8 cellular contexts compared by ENCODE assay signal in genomic region chr9:69671904-69672827, GRCh38. TPM values are rescaled to one million over a fixed set of nuclear protein-coding genes. Genes with fewer than 3 reads are reported as not detected.
DNase-seq lines count a peak whose midpoint lies in the region; ATAC-seq and TF ChIP-seq lines count a peak whose summit lies in the region.

Gene APBA1, minus strand, starts transcription at chr9:69672371.

- H3K4me3 ChIP-seq in Caco-2 (ENCODE audit: low read depth, low read length) (peak within 1 kb of the TSS; percentile 41), astrocyte of the spinal cord (ENCODE audit: low read depth, low read length) (peak within 1 kb of the TSS; percentile 62)

- intact Hi-C loops in Caco-2 (cut with micrococcal nuclease; ENCODE audit: unreplicated experiment), result loop anchor here (2.0 kb wide), 1 partner anchor 207 kb away; no protein-coding TSS in a partner anchor
- intact Hi-C loops in T-helper 1 cell treated with Interleukin-12 subunit alpha and Interleukin-12 subunit beta and Interleukin-4 antibody, amounts not matched to agents 30 ng/mL and 1 ng/mL, for 36 hours (cut with micrococcal nuclease), result loop anchor here (1.0 to 10.0 kb wide), 3 partner anchors 88 to 247 kb away; partner anchors contain the start of gene PTAR1

- peaks cover 5% of the 10 kb centered on the region for H3K36me3 Mint-ChIP-seq in Caco-2 (ENCODE audit: insufficient read depth, unreplicated experiment)

- H3K27ac Mint-ChIP-seq in Caco-2 (ENCODE audit: unreplicated experiment), result no peak within 1 kb of the TSS

- H3K4me3 Mint-ChIP-seq in Caco-2 (ENCODE audit: unreplicated experiment), result peak within 1 kb of the TSS; percentile 57

- BruUV-seq in Caco-2 (replicated peaks; lab: Mats Ljungman, UMichigan), result no TSS peak

- no peaks in the 10 kb centered on the region for H3K27me3 ChIP-seq in Caco-2 (replicated peaks; ENCODE audit: control insufficient read depth, insufficient read depth, low read length)

- TF ChIP-seq CTCF in Caco-2 (IDR thresholded peaks at IDR 0.05; ENCODE audit: insufficient read depth in 1 of 2, low read depth in 1 of 2, low read length in 1 of 2, severe bottlenecking in 1 of 2, unreplicated experiment in 1 of 2), result no peak
- no peak for TF ChIP-seq CTCF in astrocyte of the spinal cord (IDR thresholded peaks at IDR 0.05; ENCODE audit: low read depth, low read length)

- no peaks in the 10 kb centered on the region for H3K9me3 ChIP-seq in Caco-2

- H3K4me1 ChIP-seq in Caco-2, result no peaks in the 10 kb centered on the region

- no peaks in the 10 kb centered on the region for H3K36me3 ChIP-seq in Caco-2 (ENCODE audit: control insufficient read depth, insufficient read depth, low read length)

- H3K9me3 Mint-ChIP-seq in Caco-2 (ENCODE audit: unreplicated experiment), result no peaks in the 10 kb centered on the region

- ATAC-seq in GM21515 (IDR thresholded peaks at IDR 0.05; ENCODE audit: unreplicated experiment), result peak; percentile 26
- no peak for ATAC-seq in HG03457 (IDR thresholded peaks at IDR 0.05; ENCODE audit: unreplicated experiment)

- CTCF ChIA-PET in Caco-2 (lab: Charles Lee), result no interaction called here

- H3K27me3 Mint-ChIP-seq in Caco-2 (ENCODE audit: insufficient read depth, unreplicated experiment), result peaks cover 3% of the 10 kb centered on the region

- POLR2A ChIA-PET in Caco-2 (lab: Charles Lee), result interaction anchor here (0.6 kb wide), 1 partner anchor 159 kb away, joined by 3 read pairs; no protein-coding TSS in a partner anchor

- no peaks in the 10 kb centered on the region for H3K4me1 Mint-ChIP-seq in Caco-2 (ENCODE audit: low read depth, unreplicated experiment)

- DNase-seq in Caco-2 (peak in 1 of 2 experiments; percentile 1), HuH-7.5 (ENCODE audit: low spot score) (peak; percentile 40), astrocyte of the spinal cord (ENCODE audit: low read depth, low spot score) (peak; percentile 40), hypothalamus (lab: John Stamatoyannopoulos, UW) (peak in 49 of 51 donors; percentile 43 to 91 (median 78)), retina (peak; percentile 91)

- in situ Hi-C loops in astrocyte of the spinal cord (cut with HindIII; ENCODE audit: low sequenced_read_pairs), result no loop called here

RNA-seq across cellular contexts. Expression of gene APBA1, which starts in this region (rescaled TPM):
- total RNA-seq in Caco-2 (2022), result 0.32 and 0.34 TPM in 2 replicates
- 12.8 and 14.9 TPM in 2 replicates for total RNA-seq in T-helper 1 cell treated with Interleukin-12 subunit alpha and Interleukin-12 subunit beta and Interleukin-4 antibody, amounts not matched to agents 30 ng/mL and 1 ng/mL, for 36 hours

Comparison
In these comparisons a context has a peak if more than half of its experiments do, and no peak if none do; other contexts are left out.
1. RNA of gene APBA1 (total RNA-seq): 12.8 to 14.9 TPM in T-helper 1 cell treated with Interleukin-12 subunit alpha and Interleukin-12 subunit beta and Interleukin-4 antibody, amounts not matched to agents 30 ng/mL and 1 ng/mL, for 36 hours; 0.32 to 0.34 TPM in Caco-2; every median in the first group is over 10 times any median in the second.